ENCODE assay signal across 17 cellular contexts in genomic region chr18:36692331-36692730, GRCh38.
A peak's percentile ranks its signal among the peaks of the same experiment; 100 is the strongest.
DNase-seq lines count a peak whose midpoint lies in the region; ATAC-seq and TF ChIP-seq lines count a peak whose summit lies in the region.
"Had no signal": no experiment of that assay in that cellular context is flagged by ENCODE, and none has a peak within 500 bp of the region (broad histone marks: within the 10 kb centered on the region; RNA-seq: fewer than 3 reads in every experiment).

No MANE protein-coding gene starts in this region.

- H3K4me3 ChIP-seq in AG10803 (ENCODE audit: low read length), result no peak overlapping the region
- H3K4me3 ChIP-seq in Karpas-422 (ENCODE audit: low read length), result peak overlapping the region; percentile 70
- peak overlapping the region in 1 of 2 donors; percentile 60 for H3K4me3 ChIP-seq in muscle layer of duodenum (ENCODE audit: low read depth in 1 of 2, low read length in 2 of 2)
- no peak overlapping the region for H3K4me3 ChIP-seq in smooth muscle cell
- no peak overlapping the region for H3K4me3 ChIP-seq in upper lobe of left lung

- H3K9me3 ChIP-seq in Karpas-422 (ENCODE audit: low read length), result no peaks in the 10 kb centered on the region
- H3K9me3 ChIP-seq in muscle layer of duodenum (ENCODE audit: control insufficient read depth in 1 of 2, low read length in 2 of 2), result no peaks in the 10 kb centered on the region
- no peaks in the 10 kb centered on the region for H3K9me3 ChIP-seq in smooth muscle cell (replicated peaks; ENCODE audit: low read depth)
- H3K9me3 ChIP-seq in upper lobe of left lung, result no peaks in the 10 kb centered on the region

- H3K27me3 ChIP-seq in Karpas-422 (ENCODE audit: low read length) (no peaks in the 10 kb centered on the region), muscle layer of duodenum (ENCODE audit: low read depth, low read length) (no peaks in the 10 kb centered on the region), smooth muscle cell (ENCODE audit: low read depth) (no peaks in the 10 kb centered on the region), upper lobe of left lung (no peaks in the 10 kb centered on the region)

- H3K4me1 ChIP-seq in Karpas-422 (ENCODE audit: low read length) (peaks cover 86% of the 10 kb centered on the region), muscle layer of duodenum (ENCODE audit: control insufficient read depth in 1 of 2, insufficient read depth in 2 of 2, low read length in 2 of 2) (peaks cover 0 to 17% of the 10 kb centered on the region in 2 donors), smooth muscle cell (ENCODE audit: low read depth) (no peaks in the 10 kb centered on the region), upper lobe of left lung (peaks cover 0 to 21% (median 2%) of the 10 kb centered on the region in 4 donors)

- H3K9me2 ChIP-seq in Karpas-422 (replicated peaks; ENCODE audit: insufficient read depth, low read length), result no peaks in the 10 kb centered on the region

- no peak for TF ChIP-seq CTCF in AG10803 (conservative IDR thresholded peaks at IDR 0.05; ENCODE audit: low read length)
- no peak for TF ChIP-seq CTCF in smooth muscle cell (IDR thresholded peaks at IDR 0.05; ENCODE audit: borderline replicate concordance, insufficient read depth, poor library complexity, severe bottlenecking)
- TF ChIP-seq CTCF in upper lobe of left lung (IDR thresholded peaks at IDR 0.05), result no peak

- H3F3A ChIP-seq in smooth muscle cell (ENCODE audit: low read depth), result no peaks in the 10 kb centered on the region

- no peaks in the 10 kb centered on the region for H4K20me1 ChIP-seq in Karpas-422 (ENCODE audit: insufficient read depth, low read depth, low read length)
- no peaks in the 10 kb centered on the region for H4K20me1 ChIP-seq in smooth muscle cell (ENCODE audit: low read depth)

- peak overlapping the region; percentile 90 for H3K27ac ChIP-seq in Karpas-422 (ENCODE audit: low read length)
- peak overlapping the region; percentile 50 for H3K27ac ChIP-seq in muscle layer of duodenum (ENCODE audit: low read length)
- no peak overlapping the region for H3K27ac ChIP-seq in smooth muscle cell (ENCODE audit: low read depth)
- no peak overlapping the region for H3K27ac ChIP-seq in upper lobe of left lung

- H3K9ac ChIP-seq in Karpas-422 (ENCODE audit: low read length), result peak overlapping the region; percentile 79
- no peak overlapping the region for H3K9ac ChIP-seq in smooth muscle cell (ENCODE audit: low read depth)

- DNase-seq in AG10803 (ENCODE audit: low read depth) (peak; percentile 93), Karpas-422 (peak; percentile 61), epidermal melanocyte (ENCODE audit: insufficient read length, low spot score) (peak; percentile 60), T-helper 9 cell (no peak), smooth muscle cell (lab: John Stamatoyannopoulos, UW; ENCODE audit: unreplicated experiment) (no peak), upper lobe of left lung (no peak)
- DNase-seq: AML-193, Calu3, head of caudate nucleus, MM.1S, NCI-H2081, NCI-H524, nephron progenitor cell, retina, SIG-M5 had no signal

- H3K4me2 ChIP-seq in Karpas-422 (ENCODE audit: low read depth, low read length, poor library complexity, severe bottlenecking), result peak overlapping the region; percentile 77
- no peak overlapping the region for H3K4me2 ChIP-seq in smooth muscle cell

- H3K79me2 ChIP-seq in Karpas-422 (ENCODE audit: low read length) (peaks cover 27% of the 10 kb centered on the region), smooth muscle cell (ENCODE audit: low read depth) (no peaks in the 10 kb centered on the region)

- ATAC-seq in HG03175 (IDR thresholded peaks at IDR 0.05; ENCODE audit: unreplicated experiment), result no peak
- no peak for ATAC-seq in upper lobe of left lung (ENCODE audit: low FRiP score in 2 of 2)

- 76% methylated on average over 2 of the region's 2 CpGs for WGBS in smooth muscle cell (ENCODE audit: low lambda C conversion rate)
- WGBS in upper lobe of left lung, 2 donors, result 79 to 85% methylated on average over 2 of the region's 2 CpGs

- H3K36me3 ChIP-seq in Karpas-422 (ENCODE audit: insufficient read depth, low read length), result no peaks in the 10 kb centered on the region
- no peaks in the 10 kb centered on the region for H3K36me3 ChIP-seq in muscle layer of duodenum (ENCODE audit: control insufficient read depth in 1 of 2, insufficient read depth in 2 of 2, low read length in 2 of 2)
- no peaks in the 10 kb centered on the region for H3K36me3 ChIP-seq in smooth muscle cell (ENCODE audit: low read depth)
- H3K36me3 ChIP-seq in upper lobe of left lung, result no peaks in the 10 kb centered on the region

- H2AFZ ChIP-seq in Karpas-422 (ENCODE audit: low read length), result peak overlapping the region; percentile 89
- H2AFZ ChIP-seq in smooth muscle cell (ENCODE audit: low read depth), result no peak overlapping the region

- no peak for TF ChIP-seq POLR2A in upper lobe of left lung (IDR thresholded peaks at IDR 0.05)

- no peak for TF ChIP-seq EP300 in upper lobe of left lung (IDR thresholded peaks at IDR 0.05)

Comparison
In these comparisons a context has a peak if more than half of its experiments do, and no peak if none do; other contexts are left out.
1. DNase-seq: peak in AG10803 (single experiment), Karpas-422 (single experiment) and epidermal melanocyte (single experiment); none in T-helper 9 cell (single experiment), smooth muscle cell (single experiment) and upper lobe of left lung (0 of 2).
2. H3K27ac ChIP-seq: peak in Karpas-422 (single experiment) and muscle layer of duodenum (single experiment); none in smooth muscle cell (single experiment) and upper lobe of left lung (0 of 4).